Comparison of ENCODE assay signal across 1 cellular context in the genomic region with DNA sequence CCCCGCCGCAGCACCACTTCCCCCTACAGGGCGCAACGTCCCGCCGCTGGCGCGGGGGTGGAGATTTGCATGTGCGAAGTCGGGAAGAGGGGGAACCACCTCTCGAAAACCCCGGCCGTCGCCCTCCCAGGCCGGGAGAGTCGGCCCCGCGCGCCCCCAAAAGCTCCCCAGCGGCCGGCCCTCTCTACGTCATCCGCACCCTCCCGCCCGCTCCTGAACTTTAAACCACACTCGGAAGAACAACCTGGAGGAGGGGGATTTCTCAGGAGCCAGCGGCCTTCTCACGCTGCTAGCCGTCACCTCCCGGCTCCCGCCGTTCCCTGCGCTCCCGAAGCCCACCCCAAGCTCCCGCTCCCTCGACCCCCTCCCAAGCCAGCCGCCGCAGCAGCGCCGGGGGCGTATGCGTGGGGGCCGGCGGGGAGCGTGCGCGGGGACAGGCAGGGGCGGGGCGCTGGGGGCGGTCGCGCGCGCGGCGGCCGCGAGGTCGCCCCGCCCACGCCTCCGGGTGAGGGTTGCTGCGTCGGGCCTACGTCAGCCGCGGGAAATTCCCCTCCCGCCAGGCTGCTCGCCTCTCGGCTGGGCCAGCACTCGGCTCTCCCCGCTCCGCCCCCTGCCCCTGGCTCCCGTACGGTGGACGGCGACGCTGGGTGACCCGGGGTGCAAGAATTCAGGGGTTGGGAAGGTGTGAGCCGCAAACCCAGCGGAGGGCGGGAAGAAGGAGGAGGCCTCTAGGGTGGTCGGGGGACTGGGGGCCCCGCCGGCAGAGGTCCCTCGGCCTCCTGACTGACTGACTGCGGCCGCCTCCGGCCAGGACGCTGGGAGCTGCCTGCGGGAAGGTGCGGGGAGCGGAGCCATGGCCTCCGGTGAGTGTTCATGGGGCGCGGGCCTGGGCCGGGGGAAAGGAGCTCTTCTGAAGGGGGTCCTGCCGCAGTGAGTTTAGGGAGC.
TF ChIP-seq lines count a peak whose summit lies in the region.

TSS of gene REL (plus strand) at position 587 of the 945 bp plus-strand sequence. CDS start at position 854, 267 bp downstream.

TF ChIP-seq in K562, 482 proteins besides CTCF, POLR2A, EP300 and RAD21 (continued from another document and continues in another):
- no peak for TF ChIP-seq ZFP91 (CRISPR knock-in tag; IDR thresholded peaks at IDR 0.05)
- no peak for TF ChIP-seq ZEB2 (IDR thresholded peaks at IDR 0.05)
- no peak for TF ChIP-seq ZNF134 (CRISPR knock-in tag; conservative IDR thresholded peaks at IDR 0.05)
- TF ChIP-seq NR2C2 (CRISPR knock-in tag; IDR thresholded peaks at IDR 0.05), result no peak
- TF ChIP-seq NR2C2 (tag; IDR thresholded peaks at IDR 0.05), result peak; percentile 90
- TF ChIP-seq RFX7 (CRISPR knock-in tag; IDR thresholded peaks at IDR 0.05), result no peak
- TF ChIP-seq LEF1 (IDR thresholded peaks at IDR 0.05), result no peak
- no peak for TF ChIP-seq MITF (IDR thresholded peaks at IDR 0.05)
- no peak for TF ChIP-seq ZNF280A (IDR thresholded peaks at IDR 0.05; ENCODE audit: low read depth, partially characterized antibody)
- peak; percentile 34 for TF ChIP-seq L3MBTL2 (IDR thresholded peaks at IDR 0.05)
- no peak for TF ChIP-seq SRSF9 (IDR thresholded peaks at IDR 0.05; ENCODE audit: borderline replicate concordance, low read depth, low read length)
- TF ChIP-seq, protein P1, sequence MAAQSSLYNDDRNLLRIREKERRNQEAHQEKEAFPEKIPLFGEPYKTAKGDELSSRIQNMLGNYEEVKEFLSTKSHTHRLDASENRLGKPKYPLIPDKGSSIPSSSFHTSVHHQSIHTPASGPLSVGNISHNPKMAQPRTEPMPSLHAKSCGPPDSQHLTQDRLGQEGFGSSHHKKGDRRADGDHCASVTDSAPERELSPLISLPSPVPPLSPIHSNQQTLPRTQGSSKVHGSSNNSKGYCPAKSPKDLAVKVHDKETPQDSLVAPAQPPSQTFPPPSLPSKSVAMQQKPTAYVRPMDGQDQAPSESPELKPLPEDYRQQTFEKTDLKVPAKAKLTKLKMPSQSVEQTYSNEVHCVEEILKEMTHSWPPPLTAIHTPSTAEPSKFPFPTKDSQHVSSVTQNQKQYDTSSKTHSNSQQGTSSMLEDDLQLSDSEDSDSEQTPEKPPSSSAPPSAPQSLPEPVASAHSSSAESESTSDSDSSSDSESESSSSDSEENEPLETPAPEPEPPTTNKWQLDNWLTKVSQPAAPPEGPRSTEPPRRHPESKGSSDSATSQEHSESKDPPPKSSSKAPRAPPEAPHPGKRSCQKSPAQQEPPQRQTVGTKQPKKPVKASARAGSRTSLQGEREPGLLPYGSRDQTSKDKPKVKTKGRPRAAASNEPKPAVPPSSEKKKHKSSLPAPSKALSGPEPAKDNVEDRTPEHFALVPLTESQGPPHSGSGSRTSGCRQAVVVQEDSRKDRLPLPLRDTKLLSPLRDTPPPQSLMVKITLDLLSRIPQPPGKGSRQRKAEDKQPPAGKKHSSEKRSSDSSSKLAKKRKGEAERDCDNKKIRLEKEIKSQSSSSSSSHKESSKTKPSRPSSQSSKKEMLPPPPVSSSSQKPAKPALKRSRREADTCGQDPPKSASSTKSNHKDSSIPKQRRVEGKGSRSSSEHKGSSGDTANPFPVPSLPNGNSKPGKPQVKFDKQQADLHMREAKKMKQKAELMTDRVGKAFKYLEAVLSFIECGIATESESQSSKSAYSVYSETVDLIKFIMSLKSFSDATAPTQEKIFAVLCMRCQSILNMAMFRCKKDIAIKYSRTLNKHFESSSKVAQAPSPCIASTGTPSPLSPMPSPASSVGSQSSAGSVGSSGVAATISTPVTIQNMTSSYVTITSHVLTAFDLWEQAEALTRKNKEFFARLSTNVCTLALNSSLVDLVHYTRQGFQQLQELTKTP (IDR thresholded peaks at IDR 0.05; ENCODE audit: low read depth in 1 of 2, partially characterized antibody in 2 of 2), result peak; percentile 40 to 46
- TF ChIP-seq SAFB (IDR thresholded peaks at IDR 0.05; ENCODE audit: borderline replicate concordance, low read depth, low read length), result no peak
- no peak for TF ChIP-seq MAFK (IDR thresholded peaks at IDR 0.05; ENCODE audit: low read length)
- no peak for TF ChIP-seq ZBTB9 (CRISPR knock-in tag; IDR thresholded peaks at IDR 0.05)
- TF ChIP-seq NBN (IDR thresholded peaks at IDR 0.05; ENCODE audit: low read depth), result peak; percentile 55; the same call in 1 of the 2 replicates
- TF ChIP-seq TRIM28 (IDR thresholded peaks at IDR 0.05), result 0 out of 2 replicates have a peak, but pooled peaks have one; percentile 38
- peak; percentile 58 for TF ChIP-seq RBM22 (IDR thresholded peaks at IDR 0.05; ENCODE audit: low read depth, low read length, poor library complexity, severe bottlenecking)
- TF ChIP-seq TAF7 (tag; IDR thresholded peaks at IDR 0.05), result 0 out of 2 replicates have a peak, but pooled peaks have one; percentile 23
- TF ChIP-seq GABPB2 (CRISPR knock-in tag; conservative IDR thresholded peaks at IDR 0.05), result no peak
- TF ChIP-seq FOXK2 (conservative IDR thresholded peaks at IDR 0.05 in 1 of 2, IDR thresholded peaks at IDR 0.05 in 1 of 2; ENCODE audit: low read depth in 2 of 2), result no peak
- TF ChIP-seq FOSL1 (tag; conservative IDR thresholded peaks at IDR 0.05), result no peak; the same call in 1 of the 2 replicates
- peak; percentile 35; the same call in 1 of the 2 replicates for TF ChIP-seq SMARCE1 (IDR thresholded peaks at IDR 0.05)
- no peak for TF ChIP-seq MAFF (IDR thresholded peaks at IDR 0.05; ENCODE audit: low read length)
- TF ChIP-seq HES1 (IDR thresholded peaks at IDR 0.05; ENCODE audit: low read depth), result peak; percentile 55
- peak; percentile 8; the same call in 1 of the 2 replicates for TF ChIP-seq OTX1 (CRISPR knock-in tag; IDR thresholded peaks at IDR 0.05)
- TF ChIP-seq ZNF696 (CRISPR knock-in tag; conservative IDR thresholded peaks at IDR 0.05), result no peak
- no peak for TF ChIP-seq CHD2 (IDR thresholded peaks at IDR 0.05; ENCODE audit: low read depth, low read length)
- peak; percentile 45 for TF ChIP-seq HMGN3 (IDR thresholded peaks at IDR 0.05; ENCODE audit: borderline replicate concordance, extremely low read depth, insufficient read length, low read depth, low read length)
- no peak for TF ChIP-seq ZNF75A (CRISPR knock-in tag; IDR thresholded peaks at IDR 0.05)
- no peak for TF ChIP-seq FOXM1 (IDR thresholded peaks at IDR 0.05; ENCODE audit: low read depth)
- no peak; the same call in 1 of the 2 replicates for TF ChIP-seq FOXM1 (CRISPR knock-in tag; IDR thresholded peaks at IDR 0.05; ENCODE audit: low read depth)
- TF ChIP-seq PML (IDR thresholded peaks at IDR 0.05; ENCODE audit: low read length), result 0 out of 2 replicates have a peak, but pooled peaks have one; percentile 3
- TF ChIP-seq ZNF445 (CRISPR knock-in tag; IDR thresholded peaks at IDR 0.05; ENCODE audit: low read depth), result no peak
- TF ChIP-seq ZKSCAN8 (CRISPR knock-in tag; IDR thresholded peaks at IDR 0.05), result no peak
- peak; percentile 38; the same call in 1 of the 2 replicates for TF ChIP-seq GATAD2B (IDR thresholded peaks at IDR 0.05; ENCODE audit: borderline replicate concordance)
- TF ChIP-seq MCM2 (IDR thresholded peaks at IDR 0.05; ENCODE audit: low read depth), result no peak
- peak; percentile 64; the same call in 1 of the 2 replicates for TF ChIP-seq ATF7 (IDR thresholded peaks at IDR 0.05)
- TF ChIP-seq KLF10 (CRISPR knock-in tag; IDR thresholded peaks at IDR 0.05), result no peak
- TF ChIP-seq ARID1B (IDR thresholded peaks at IDR 0.05), result no peak
- TF ChIP-seq ARHGAP35 (IDR thresholded peaks at IDR 0.05; ENCODE audit: partially characterized antibody), result no peak
- no peak for TF ChIP-seq COPS2 (conservative IDR thresholded peaks at IDR 0.05)
- no peak for TF ChIP-seq RBM14 (IDR thresholded peaks at IDR 0.05; ENCODE audit: borderline replicate concordance, insufficient read depth, low read depth, low read length)
- no peak for TF ChIP-seq ELF2 (CRISPR knock-in tag; IDR thresholded peaks at IDR 0.05)
- TF ChIP-seq NFIX (CRISPR knock-in tag; IDR thresholded peaks at IDR 0.05; ENCODE audit: low read depth), result no peak
- TF ChIP-seq ZNF3 (CRISPR knock-in tag; IDR thresholded peaks at IDR 0.05), result no peak
- peak; percentile 82 for TF ChIP-seq PCBP1 (IDR thresholded peaks at IDR 0.05; ENCODE audit: low read depth, low read length, poor library complexity, severe bottlenecking)
- TF ChIP-seq HDAC6 (IDR thresholded peaks at IDR 0.05; ENCODE audit: low read depth, low read length), result no peak
- no peak for TF ChIP-seq SRSF1 (IDR thresholded peaks at IDR 0.05; ENCODE audit: low read depth, low read length)
- TF ChIP-seq TRIM24 (IDR thresholded peaks at IDR 0.05), result no peak
- TF ChIP-seq RBFOX2 (IDR thresholded peaks at IDR 0.05; ENCODE audit: low read depth, low read length), result peak; percentile 88
- no peak for TF ChIP-seq ZNF780A (CRISPR knock-in tag; IDR thresholded peaks at IDR 0.05)
- no peak for TF ChIP-seq CLOCK (CRISPR knock-in tag; IDR thresholded peaks at IDR 0.05; ENCODE audit: borderline replicate concordance)
- TF ChIP-seq NCOA6 (IDR thresholded peaks at IDR 0.05), result no peak
- no peak for TF ChIP-seq DEAF1 (CRISPR knock-in tag; IDR thresholded peaks at IDR 0.05)
